In genomic region chrX:48848847-48849246, GRCh38 we compare ENCODE assay signal across 35 cellular contexts. TPM values are rescaled to one million over a fixed set of nuclear protein-coding genes. Genes with fewer than 3 reads are reported as not detected.
"Had no signal": no experiment of that assay in that cellular context is flagged by ENCODE, and none has a peak within 500 bp of the region (broad histone marks: within the 10 kb centered on the region; RNA-seq: fewer than 3 reads in every experiment).

No MANE protein-coding gene starts in this region.

- H3K9me3 ChIP-seq: breast epithelium, esophagus squamous epithelium, heart right ventricle, tibial nerve had no signal

- H3K27me3 Mint-ChIP-seq: activated naive CD4-positive, alpha-beta T cell treated with anti-CD3 and anti-CD28 coated beads, Interleukin-2, amount 50 U/mL, for 24 hours had no signal

- H3K27ac ChIP-seq: breast epithelium, epithelial cell of prostate, esophagus squamous epithelium, heart right ventricle, neural progenitor cell, parathyroid adenoma, spleen, tibial nerve, VCaP had no signal

- H3K36me3 Mint-ChIP-seq: activated naive CD4-positive, alpha-beta T cell treated with anti-CD3 and anti-CD28 coated beads, Interleukin-2, amount 50 U/mL, for 24 hours; natural killer cell; neural progenitor cell had no signal

- DNase-seq: activated CD4-positive, alpha-beta memory T cell treated with anti-CD3 and anti-CD28 coated beads, Interleukin-2, amount 10 ng/mL, durations not matched to agents 7 days and 5 days; activated CD4-positive, alpha-beta T cell treated with anti-CD3 and anti-CD28 coated beads for 48 hours; activated CD8-positive, alpha-beta memory T cell treated with anti-CD3 and anti-CD28 coated beads, Interleukin-2, amount 10 ng/mL, durations not matched to agents 7 days and 5 days; activated naive CD8-positive, alpha-beta T cell treated with anti-CD3 and anti-CD28 coated beads, Interleukin-2, amount 50 U/mL, for 24 hours; activated T-cell treated with anti-CD3 and anti-CD28 coated beads, Interleukin-2, amount 50 U/mL, for 48 hours; amygdala; dermis blood vessel endothelial cell; effector CD4-positive, alpha-beta T cell; esophagus squamous epithelium; foreskin melanocyte; heart right ventricle; midbrain; natural killer cell; occipital lobe; right cardiac atrium; spleen; stimulated activated CD4-positive, alpha-beta T cell treated with anti-CD3 and anti-CD28 coated beads, Interleukin-2, amount 100 ng/mL, for 48 hours; stimulated activated naive CD4-positive, alpha-beta T cell treated with Interleukin-2 at 50 U/mL for 16 hours; T-helper 9 cell had no signal

- H2AFZ ChIP-seq: neural progenitor cell, parathyroid adenoma had no signal

- ATAC-seq: activated CD4-positive, CD25-positive, alpha-beta regulatory T cell treated with anti-CD3 and anti-CD28 coated beads, Interleukin-2, amount 50 U/mL, for 24 hours; activated CD8-positive, alpha-beta memory T cell treated with anti-CD3 and anti-CD28 coated beads, Interleukin-2, amount 10 ng/mL, durations not matched to agents 7 days and 5 days; activated naive CD8-positive, alpha-beta T cell treated with anti-CD3 and anti-CD28 coated beads, Interleukin-2, amount 50 U/mL, for 24 hours; heart right ventricle; natural killer cell; right cardiac atrium had no signal

- H3K79me2 ChIP-seq: parathyroid adenoma had no signal

- H3K4me1 ChIP-seq: breast epithelium, esophagus squamous epithelium, heart right ventricle, neural progenitor cell, parathyroid adenoma, spleen, tibial nerve had no signal

- H3K4me3 ChIP-seq: breast epithelium, esophagus squamous epithelium, heart right ventricle, neural progenitor cell, spleen, tibial nerve had no signal

- H3K4me1 Mint-ChIP-seq: natural killer cell, neural progenitor cell had no signal

- H3K36me3 ChIP-seq: breast epithelium, esophagus squamous epithelium, heart right ventricle, neural progenitor cell, spleen, tibial nerve had no signal

- H3K4me3 Mint-ChIP-seq: activated CD4-positive, alpha-beta memory T cell treated with anti-CD3 and anti-CD28 coated beads, Interleukin-2, amount 10 ng/mL, durations not matched to agents 7 days and 5 days; activated CD8-positive, alpha-beta memory T cell treated with anti-CD3 and anti-CD28 coated beads, Interleukin-2, amount 10 ng/mL, durations not matched to agents 7 days and 5 days; activated naive CD4-positive, alpha-beta T cell treated with anti-CD3 and anti-CD28 coated beads, Interleukin-2, amount 50 U/mL, for 24 hours; activated naive CD8-positive, alpha-beta T cell treated with anti-CD3 and anti-CD28 coated beads, Interleukin-2, amount 50 U/mL, for 24 hours; memory B cell; natural killer cell; neural progenitor cell had no signal

- H3K4me2 ChIP-seq: neural progenitor cell had no signal

- H3K27ac Mint-ChIP-seq: activated CD4-positive, alpha-beta memory T cell treated with anti-CD3 and anti-CD28 coated beads, Interleukin-2, amount 10 ng/mL, durations not matched to agents 7 days and 5 days; activated CD8-positive, alpha-beta memory T cell treated with anti-CD3 and anti-CD28 coated beads, Interleukin-2, amount 10 ng/mL, durations not matched to agents 7 days and 5 days; activated naive CD4-positive, alpha-beta T cell treated with anti-CD3 and anti-CD28 coated beads, Interleukin-2, amount 50 U/mL, for 24 hours; activated naive CD8-positive, alpha-beta T cell treated with anti-CD3 and anti-CD28 coated beads, Interleukin-2, amount 50 U/mL, for 24 hours; activated T-helper 2 cell treated with anti-CD3 and anti-CD28 coated beads, Interferon-gamma antibody, Interleukin-2, Interleukin-4, amounts not matched to agents 10 μg/mL and 5 μg/mL and 100 μg/mL, durations not matched to agents 14 hours and 24 hours and 36 hours; memory B cell; natural killer cell; neural progenitor cell had no signal

- H3K9me3 Mint-ChIP-seq: activated naive CD4-positive, alpha-beta T cell treated with anti-CD3 and anti-CD28 coated beads, Interleukin-2, amount 50 U/mL, for 24 hours; activated naive CD8-positive, alpha-beta T cell treated with anti-CD3 and anti-CD28 coated beads, Interleukin-2, amount 50 U/mL, for 24 hours; activated T-helper 2 cell treated with anti-CD3 and anti-CD28 coated beads, Interferon-gamma antibody, Interleukin-2, Interleukin-4, amounts not matched to agents 10 μg/mL and 5 μg/mL and 100 μg/mL, durations not matched to agents 14 hours and 24 hours and 36 hours; memory B cell; natural killer cell had no signal

- H3K27me3 ChIP-seq: esophagus squamous epithelium, neural progenitor cell had no signal

- H3K9ac ChIP-seq: neural progenitor cell, parathyroid adenoma had no signal

RNA-seq across cellular contexts. Expression of gene PCSK1N, which starts 13.4 kb away (rescaled TPM):
- total RNA-seq: pulmonary artery endothelial cell had no signal

RNA-seq across cellular contexts. Expression of gene ERAS, which starts 22.5 kb away (rescaled TPM):
- total RNA-seq: activated CD4-positive, alpha-beta memory T cell treated with anti-CD3 and anti-CD28 coated beads, Interleukin-2, amount 10 ng/mL, durations not matched to agents 7 days and 5 days; activated CD8-positive, alpha-beta memory T cell treated with anti-CD3 and anti-CD28 coated beads, Interleukin-2, amount 10 ng/mL, durations not matched to agents 7 days and 5 days; activated T-helper 2 cell treated with anti-CD3 and anti-CD28 coated beads, Interferon-gamma antibody, Interleukin-2, Interleukin-4, amounts not matched to agents 10 μg/mL and 5 μg/mL and 100 μg/mL, durations not matched to agents 14 hours and 24 hours and 36 hours; dermis blood vessel endothelial cell; esophagus squamous epithelium; glomerular endothelial cell; heart right ventricle; kidney epithelial cell; lower leg skin; natural killer cell; occipital lobe; pulmonary artery endothelial cell; right cardiac atrium; temporal lobe; tibial nerve; urinary bladder had no signal
- polyA plus RNA-seq: right cardiac atrium had no signal
